18 cellular contexts compared by ENCODE assay signal in the genomic region with DNA sequence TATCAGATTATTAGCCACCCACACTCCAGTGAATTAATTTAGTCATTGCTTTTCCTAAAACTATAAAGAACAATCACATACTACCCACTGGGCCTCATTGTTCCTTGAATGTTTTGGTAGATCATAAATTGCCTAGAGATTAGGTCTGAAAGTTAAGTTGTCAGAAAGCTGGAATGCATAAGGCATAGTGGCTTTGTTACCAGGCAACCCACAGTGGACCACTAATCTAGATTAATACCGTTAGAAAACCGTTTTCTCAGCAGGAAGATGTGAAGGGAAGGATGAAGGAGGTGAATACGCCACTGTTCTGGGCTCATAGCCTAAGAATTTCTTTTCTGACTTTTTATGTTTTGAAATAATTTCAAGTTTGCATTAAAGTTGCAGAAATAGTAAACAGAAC.
"Had no signal": no experiment of that assay in that cellular context is flagged by ENCODE, and none has a peak within 500 bp of the region (broad histone marks: within the 10 kb centered on the region; RNA-seq: fewer than 3 reads in every experiment).

No MANE protein-coding gene starts in this region.

- H3K27me3 Mint-ChIP-seq: effector memory CD8-positive, alpha-beta T cell; naive B cell; type B pancreatic cell had no signal

- H3K4me3 Mint-ChIP-seq: activated T-cell treated with anti-CD3 and anti-CD28 coated beads, Interleukin-2, amount 50 U/mL, for 72 hours; effector memory CD8-positive, alpha-beta T cell; naive B cell; type B pancreatic cell had no signal

- DNase-seq: activated CD4-positive, CD25-positive, alpha-beta regulatory T cell treated with anti-CD3 and anti-CD28 coated beads, Interleukin-2, amount 50 U/mL, for 72 hours; activated CD8-positive, alpha-beta memory T cell treated with anti-CD3 and anti-CD28 coated beads for 24 hours; activated CD8-positive, alpha-beta memory T cell treated with anti-CD3 and anti-CD28 coated beads, Interleukin-2, amount 50 U/mL, for 48 hours; activated effector memory CD4-positive, alpha-beta T cell treated with anti-CD3 and anti-CD28 coated beads, Interleukin-2, amount 50 U/mL, for 16 hours; activated naive CD4-positive, alpha-beta T cell treated with anti-CD3 and anti-CD28 coated beads, Interleukin-2, amount 50 U/mL, for 16 hours; activated T-cell treated with anti-CD3 and anti-CD28 coated beads, Interleukin-2, amount 50 U/mL, for 72 hours; adrenal gland; effector memory CD8-positive, alpha-beta T cell; esophagus squamous epithelium; left ventricle myocardium superior; mucosa of descending colon; naive B cell; pancreas; right lobe of liver; stimulated activated CD4-positive, alpha-beta T cell treated with anti-CD3 and anti-CD28 coated beads, Interleukin-4, amount 100 ng/mL, for 1 hour; testis had no signal

- H3K27ac Mint-ChIP-seq: type B pancreatic cell had no signal

- ATAC-seq: activated T-cell treated with anti-CD3 and anti-CD28 coated beads, Interleukin-2, amount 50 U/mL, for 72 hours; effector memory CD8-positive, alpha-beta T cell; left ventricle myocardium superior; mucosa of descending colon; pancreas; right lobe of liver had no signal

- H3K9me3 ChIP-seq: adrenal gland, esophagus squamous epithelium, mucosa of descending colon, neutrophil, pancreas, right lobe of liver, testis had no signal

- H3K9me3 Mint-ChIP-seq: activated T-cell treated with anti-CD3 and anti-CD28 coated beads, Interleukin-2, amount 50 U/mL, for 72 hours; effector memory CD8-positive, alpha-beta T cell; type B pancreatic cell had no signal

- H3K27ac ChIP-seq: adrenal gland, esophagus squamous epithelium, neutrophil, pancreas, right lobe of liver, testis had no signal

- H3K27me3 ChIP-seq: adrenal gland, esophagus squamous epithelium, neutrophil, pancreas, right lobe of liver, testis had no signal

- FAIRE-seq: pancreas had no signal
